In the genomic region with DNA sequence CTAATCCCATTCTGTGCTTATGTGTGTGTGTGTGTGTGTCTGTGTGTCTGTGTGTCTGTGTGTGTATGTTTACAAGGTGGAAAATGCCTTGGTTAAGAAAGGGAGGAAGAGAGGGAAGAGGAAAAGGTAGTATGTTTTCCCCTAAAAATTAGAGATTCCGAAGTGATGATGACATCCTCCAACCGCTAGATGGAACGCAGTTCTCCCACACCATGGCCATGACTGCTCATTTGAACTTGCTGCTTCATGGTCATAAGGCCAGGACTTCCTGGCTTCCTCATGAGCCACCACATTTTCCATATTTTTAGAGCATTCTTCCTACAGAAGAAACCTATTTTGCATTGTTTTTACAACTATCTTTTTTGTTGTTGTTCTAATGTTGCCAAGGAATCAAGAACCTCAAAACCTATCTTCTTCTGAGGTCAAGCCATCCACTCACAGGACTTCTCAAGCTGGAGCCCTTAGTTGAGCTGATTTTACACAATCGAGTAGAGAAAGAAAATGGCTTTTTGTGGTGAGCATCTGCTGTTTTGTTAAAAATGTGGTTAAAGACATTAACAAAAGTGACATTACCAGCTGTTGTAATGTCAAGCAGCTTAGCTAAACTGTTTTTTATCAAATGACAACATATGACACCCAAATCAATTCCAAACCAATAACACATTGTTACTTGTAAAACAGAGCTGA, we compare ENCODE assay signal across 17 cellular contexts.
"Had no signal": no experiment of that assay in that cellular context is flagged by ENCODE, and none has a peak within 500 bp of the region (broad histone marks: within the 10 kb centered on the region; RNA-seq: fewer than 3 reads in every experiment).

No MANE protein-coding gene starts in this region.

- H3K9me3 ChIP-seq: esophagus squamous epithelium, gastrocnemius medialis, left lung, mucosa of descending colon, suprapubic skin, upper lobe of right lung had no signal

- H3K27me3 ChIP-seq: dorsolateral prefrontal cortex, esophagus squamous epithelium, gastrocnemius medialis, left lung, suprapubic skin, upper lobe of right lung had no signal

- DNase-seq: activated CD4-positive, alpha-beta T cell treated with anti-CD3 and anti-CD28 coated beads for 36 hours; activated CD8-positive, alpha-beta memory T cell treated with anti-CD3 and anti-CD28 coated beads, Interleukin-2, amount 50 U/mL, for 4 hours; activated CD8-positive, alpha-beta T cell treated with anti-CD3 and anti-CD28 coated beads for 36 hours; activated gamma-delta T cell treated with Interleukin-2 at 50 U/mL for 16 hours; activated naive CD8-positive, alpha-beta T cell treated with anti-CD3 and anti-CD28 coated beads, Interleukin-2, amount 10 ng/mL, durations not matched to agents 7 days and 5 days; activated T-cell treated with anti-CD3 and anti-CD28 coated beads, Interleukin-2, amount 50 U/mL, for 72 hours; aorta; dorsolateral prefrontal cortex; esophagus squamous epithelium; gastrocnemius medialis; left lung; mucosa of descending colon; stimulated activated CD4-positive, alpha-beta T cell treated with anti-CD3 and anti-CD28 coated beads, Interleukin-12 subunit alpha, Interleukin-12 subunit beta, amount 100 ng/mL, for 4 hours; stimulated activated naive CD4-positive, alpha-beta T cell treated with Interleukin-2 at 50 U/mL for 16 hours; upper lobe of right lung had no signal

- H3K27ac ChIP-seq: dorsolateral prefrontal cortex, esophagus squamous epithelium, gastrocnemius medialis, left lung, suprapubic skin, upper lobe of right lung had no signal

- H3K4me3 ChIP-seq: dorsolateral prefrontal cortex, esophagus squamous epithelium, gastrocnemius medialis, left lung, mucosa of descending colon, suprapubic skin, upper lobe of right lung had no signal

- ATAC-seq: activated CD4-positive, alpha-beta T cell treated with anti-CD3 and anti-CD28 coated beads for 36 hours; activated CD8-positive, alpha-beta T cell treated with anti-CD3 and anti-CD28 coated beads for 36 hours; activated T-cell treated with anti-CD3 and anti-CD28 coated beads, Interleukin-2, amount 50 U/mL, for 72 hours; gastrocnemius medialis; left lung; mucosa of descending colon; sciatic nerve; upper lobe of right lung had no signal

- H3K4me1 ChIP-seq: esophagus squamous epithelium, left lung, suprapubic skin, upper lobe of right lung had no signal

- H3K36me3 ChIP-seq: esophagus squamous epithelium, gastrocnemius medialis, left lung, suprapubic skin, upper lobe of right lung had no signal
